In genomic region chr2:233831861-233832260, GRCh38 we compare ENCODE assay signal across 14 cellular contexts. TPM values are rescaled to one million over a fixed set of nuclear protein-coding genes. Genes with fewer than 3 reads are reported as not detected.
DNase-seq lines count a peak whose midpoint lies in the region; ATAC-seq, FAIRE-seq and TF ChIP-seq lines count a peak whose summit lies in the region.
"Had no signal": no experiment of that assay in that cellular context is flagged by ENCODE, and none has a peak within 500 bp of the region (broad histone marks: within the 10 kb centered on the region; RNA-seq: fewer than 3 reads in every experiment).

No MANE protein-coding gene starts in this region.

- H3K4me3 Mint-ChIP-seq in activated T-helper 1 cell treated with anti-CD3 and anti-CD28 coated beads, Interleukin-12 subunit alpha, Interleukin-12 subunit beta, Interleukin-2, Interleukin-4 antibody, amounts not matched to agents 30 ng/mL and 10 ng/mL and 1 ng/mL, durations not matched to agents 14 hours and 24 hours and 36 hours, result no peak overlapping the region

- TF ChIP-seq CTCF in HepG2 (CRISPR knock-in tag; IDR thresholded peaks at IDR 0.05), result no peak
- no peak for TF ChIP-seq CTCF in right lobe of liver (IDR thresholded peaks at IDR 0.05)
- TF ChIP-seq CTCF in RWPE2 (IDR thresholded peaks at IDR 0.05; ENCODE audit: poor library complexity, severe bottlenecking), result no peak

- TF ChIP-seq EP300 in HepG2 (IDR thresholded peaks at IDR 0.05; ENCODE audit: low read depth in 2 of 2, low read length in 2 of 2) (no peak), HepG2 (CRISPR knock-in tag; IDR thresholded peaks at IDR 0.05; ENCODE audit: borderline replicate concordance) (no peak)

- CTCF ChIA-PET in HepG2 (lab: Yijun Ruan, JAX; ENCODE audit: low intra/inter-chr PET ratio, low total read pairs), result no interaction called here

- H3K79me2 ChIP-seq in HepG2 (ENCODE audit: insufficient read depth, low read length), result peaks cover 2% of the 10 kb centered on the region

- H3K4me2 ChIP-seq in HepG2 (ENCODE audit: low read depth, low read length), result no peak overlapping the region

- H4K20me1 ChIP-seq in HepG2 (ENCODE audit: insufficient read depth, low read length), result no peaks in the 10 kb centered on the region

- BruUV-seq in HepG2 (replicated peaks; lab: Mats Ljungman, UMichigan), result no TSS peak

- POLR2A ChIA-PET in HepG2 (lab: Yijun Ruan, JAX), result interaction anchor here (0.6 kb wide), 1 partner anchor 87 kb away, joined by 4 read pairs; no protein-coding TSS in a partner anchor

- H3K27ac ChIP-seq in HepG2 (ENCODE audit: extremely low read length, insufficient read depth, low read length), result no peak overlapping the region
- no peak overlapping the region for H3K27ac ChIP-seq in right lobe of liver
- no peak overlapping the region for H3K27ac ChIP-seq in RWPE2 (ENCODE audit: poor library complexity, severe bottlenecking)
- no peak overlapping the region for H3K27ac ChIP-seq in SJCRH30
- H3K27ac ChIP-seq: SJSA1 had no signal

- H3K9me3 ChIP-seq in HepG2 (ENCODE audit: low read length), result no peaks in the 10 kb centered on the region
- H3K9me3 ChIP-seq in right lobe of liver, result no peaks in the 10 kb centered on the region
- no peaks in the 10 kb centered on the region for H3K9me3 ChIP-seq in RWPE2 (ENCODE audit: severe bottlenecking)
- no peaks in the 10 kb centered on the region for H3K9me3 ChIP-seq in SJCRH30 (replicated peaks)
- H3K9me3 ChIP-seq: SJSA1 had no signal

- no peak for FAIRE-seq in HepG2 (lab: Jason Lieb, UNC)

- intact Hi-C loops in HepG2 (cut with micrococcal nuclease; ENCODE audit: unreplicated experiment) (loop anchor here (10.0 kb wide), 1 partner anchor 387 kb away; no protein-coding TSS in a partner anchor), right lobe of liver (cut with DNase I) (no loop called here)
- intact Hi-C loops in activated T-helper 1 cell treated with anti-CD3 and anti-CD28 coated beads, Interleukin-12 subunit alpha, Interleukin-12 subunit beta, Interleukin-2, Interleukin-4 antibody, amounts not matched to agents 30 ng/mL and 10 ng/mL and 1 ng/mL, durations not matched to agents 14 hours and 24 hours and 36 hours (cut with micrococcal nuclease), result no loop called here

- H3K27ac Mint-ChIP-seq in activated T-helper 1 cell treated with anti-CD3 and anti-CD28 coated beads, Interleukin-12 subunit alpha, Interleukin-12 subunit beta, Interleukin-2, Interleukin-4 antibody, amounts not matched to agents 30 ng/mL and 10 ng/mL and 1 ng/mL, durations not matched to agents 14 hours and 24 hours and 36 hours, result no peak overlapping the region
- H3K27ac Mint-ChIP-seq: IgD-negative memory B cell had no signal

- DNase-seq in HepG2 (ENCODE audit: low spot score) (no peak), right lobe of liver (no peak), RWPE2 (ENCODE audit: low spot score) (peak; percentile 13), left lobe of liver (ENCODE audit: low spot score) (peak; percentile 33), NCI-H187 treated with DMSO at 0.1 percent for 48 hours (lab: John Stamatoyannopoulos, UW) (no peak), SJCRH30 (no peak)
- DNase-seq in activated T-helper 1 cell treated with anti-CD3 and anti-CD28 coated beads, Interleukin-12 subunit alpha, Interleukin-12 subunit beta, Interleukin-2, Interleukin-4 antibody, amounts not matched to agents 30 ng/mL and 10 ng/mL and 1 ng/mL, durations not matched to agents 14 hours and 24 hours and 36 hours (ENCODE audit: low spot score), result no peak
- DNase-seq: C1 segment of cervical spinal cord, H7, MV-4-11, NCI-H510A treated with DMSO at 0.1 percent for 48 hours had no signal

- H3K36me3 Mint-ChIP-seq in activated T-helper 1 cell treated with anti-CD3 and anti-CD28 coated beads, Interleukin-12 subunit alpha, Interleukin-12 subunit beta, Interleukin-2, Interleukin-4 antibody, amounts not matched to agents 30 ng/mL and 10 ng/mL and 1 ng/mL, durations not matched to agents 14 hours and 24 hours and 36 hours (ENCODE audit: low read depth), result peaks cover 21% of the 10 kb centered on the region

- no peaks in the 10 kb centered on the region for H3K27me3 ChIP-seq in HepG2 (ENCODE audit: control insufficient read depth in 1 of 2, insufficient read depth in 2 of 2, low read length in 2 of 2)
- H3K27me3 ChIP-seq in right lobe of liver, result no peaks in the 10 kb centered on the region
- H3K27me3 ChIP-seq in RWPE2 (ENCODE audit: insufficient read depth, poor library complexity, severe bottlenecking), result no peaks in the 10 kb centered on the region
- no peaks in the 10 kb centered on the region for H3K27me3 ChIP-seq in SJCRH30
- H3K27me3 ChIP-seq: SJSA1 had no signal

- H3K36me3 ChIP-seq in HepG2 (replicated peaks in 1 of 2; ENCODE audit: control insufficient read depth in 1 of 2, insufficient read depth in 2 of 2, low read length in 2 of 2), result peaks cover 11 to 20% of the 10 kb centered on the region in 2 experiments
- no peaks in the 10 kb centered on the region for H3K36me3 ChIP-seq in right lobe of liver
- peaks cover 25% of the 10 kb centered on the region for H3K36me3 ChIP-seq in RWPE2 (ENCODE audit: low read depth)
- H3K36me3 ChIP-seq in SJCRH30, result peaks cover 28% of the 10 kb centered on the region

- no peaks in the 10 kb centered on the region for H3K4me1 ChIP-seq in HepG2 (ENCODE audit: insufficient read depth, low read length)
- peaks cover 0 to 3% (median 0%) of the 10 kb centered on the region in 4 donors for H3K4me1 ChIP-seq in right lobe of liver
- no peaks in the 10 kb centered on the region for H3K4me1 ChIP-seq in RWPE2 (ENCODE audit: insufficient read depth, poor library complexity, severe bottlenecking)
- H3K4me1 ChIP-seq in SJCRH30, result no peaks in the 10 kb centered on the region

- TF ChIP-seq POLR2A in HepG2 (IDR thresholded peaks at IDR 0.05; ENCODE audit: insufficient read depth in 1 of 2, low read depth in 2 of 2, low read length in 2 of 2) (no peak), right lobe of liver (IDR thresholded peaks at IDR 0.05) (no peak)

- 96% methylated on average over 6 of the region's 6 CpGs for WGBS in HepG2 (ENCODE audit: low lambda C conversion rate)
- WGBS in right lobe of liver (ENCODE audit: insufficient coverage, low coverage, low lambda C conversion rate, missing lambda C conversion rate), result 96% methylated on average over 6 of the region's 6 CpGs

- H3K9ac ChIP-seq in HepG2 (ENCODE audit: insufficient read depth, low read depth, low read length), result no peak overlapping the region

- no peaks in the 10 kb centered on the region for H3K27me3 Mint-ChIP-seq in activated T-helper 1 cell treated with anti-CD3 and anti-CD28 coated beads, Interleukin-12 subunit alpha, Interleukin-12 subunit beta, Interleukin-2, Interleukin-4 antibody, amounts not matched to agents 30 ng/mL and 10 ng/mL and 1 ng/mL, durations not matched to agents 14 hours and 24 hours and 36 hours (ENCODE audit: insufficient read depth)
- H3K27me3 Mint-ChIP-seq: IgD-negative memory B cell had no signal

- no peaks in the 10 kb centered on the region for H3K9me3 Mint-ChIP-seq in activated T-helper 1 cell treated with anti-CD3 and anti-CD28 coated beads, Interleukin-12 subunit alpha, Interleukin-12 subunit beta, Interleukin-2, Interleukin-4 antibody, amounts not matched to agents 30 ng/mL and 10 ng/mL and 1 ng/mL, durations not matched to agents 14 hours and 24 hours and 36 hours
- H3K9me3 Mint-ChIP-seq: IgD-negative memory B cell had no signal

- no peaks in the 10 kb centered on the region for H3K4me1 Mint-ChIP-seq in activated T-helper 1 cell treated with anti-CD3 and anti-CD28 coated beads, Interleukin-12 subunit alpha, Interleukin-12 subunit beta, Interleukin-2, Interleukin-4 antibody, amounts not matched to agents 30 ng/mL and 10 ng/mL and 1 ng/mL, durations not matched to agents 14 hours and 24 hours and 36 hours (ENCODE audit: low read depth)

- in situ Hi-C loops in HepG2 (cut with HindIII; ENCODE audit: extremely low pct_ligation_motif_present, low pct_unique_long_range_greater_than_20kb), result loop anchor here (25.0 kb wide), 1 partner anchor 520 kb away; the partner anchor contains the start of gene SAG

- H2AFZ ChIP-seq in HepG2 (ENCODE audit: low read length), result no peak overlapping the region

- H3K4me3 ChIP-seq in HepG2 (replicated peaks in 1 of 3; ENCODE audit: insufficient read depth in 1 of 3, low read depth in 2 of 3, low read length in 3 of 3), result no peak overlapping the region
- no peak overlapping the region for H3K4me3 ChIP-seq in right lobe of liver
- no peak overlapping the region for H3K4me3 ChIP-seq in RWPE2 (ENCODE audit: severe bottlenecking)
- H3K4me3 ChIP-seq in SJCRH30, result no peak overlapping the region
- H3K4me3 ChIP-seq: SJSA1 had no signal

- ATAC-seq in HepG2 (no peak), right lobe of liver (no peak), RWPE2 (ENCODE audit: low read depth) (no peak), left lobe of liver (no peak), HG03439 (IDR thresholded peaks at IDR 0.05; ENCODE audit: unreplicated experiment) (no peak)

- TF ChIP-seq RAD21 in HepG2 (CRISPR knock-in tag; IDR thresholded peaks at IDR 0.05), result no peak

RNA-seq across cellular contexts. Expression of gene HJURP, which starts 22.5 kb away (rescaled TPM):
- total RNA-seq in HepG2 (2016; rRNA removed; fragmentation: Illumina TruSeq; extraction: Trizol) (36.3 and 45.9 TPM in 2 replicates), right lobe of liver (1 to 10 TPM in 3 of 6 experiments, under 1 TPM in 3; 0.27 to 2.5 (median 0.89) TPM), left lobe of liver (0.50 TPM)
- 12.1 and 14.1 TPM in 2 replicates for total RNA-seq in HepG2 (2016; cell fraction: cytosol; rRNA removed; fragmentation: Illumina TruSeq; extraction: Trizol; ENCODE audit: low read depth)
- total RNA-seq in HepG2 (2016; cell fraction: insoluble cytoplasmic fraction; rRNA removed; fragmentation: Illumina TruSeq; extraction: Trizol), result 35.1 and 51.2 TPM in 2 replicates
- total RNA-seq in HepG2 (2016; cell fraction: membrane; rRNA removed; fragmentation: Illumina TruSeq; extraction: Trizol), result 26.8 and 29.4 TPM in 2 replicates
- total RNA-seq in HepG2 (2016; cell fraction: nucleus; rRNA removed; fragmentation: Illumina TruSeq; extraction: Trizol), result 33.4 and 36.8 TPM in 2 replicates
- 26.0 and 43.9 TPM in 2 replicates for polyA plus RNA-seq in HepG2 (2011; rRNA removed)
- 14.5 and 27.5 TPM in 2 replicates for polyA plus RNA-seq in HepG2 (2011; cell fraction: cytosol; rRNA removed)
- 39.6 and 70.3 TPM in 2 replicates for polyA plus RNA-seq in HepG2 (2011; cell fraction: nucleus; rRNA removed)
- 7.6 and 21.0 TPM in 2 replicates for polyA plus RNA-seq in HepG2 (2012)
- 2.9 and 3.6 TPM in 2 replicates for polyA plus RNA-seq in HepG2 (2016; cell fraction: cytosol; fragmentation: Illumina TruSeq; extraction: Trizol; ENCODE audit: low read depth)
- 43.4 and 45.0 TPM in 2 replicates for polyA plus RNA-seq in HepG2 (2016; cell fraction: insoluble cytoplasmic fraction; fragmentation: Illumina TruSeq; extraction: Trizol; ENCODE audit: low read depth)
- polyA plus RNA-seq in HepG2 (2016; cell fraction: membrane; fragmentation: Illumina TruSeq; extraction: Trizol; ENCODE audit: low read depth), result 5.8 and 7.3 TPM in 2 replicates
- polyA plus RNA-seq in HepG2 (2016; cell fraction: nucleus; fragmentation: Illumina TruSeq; extraction: Trizol; ENCODE audit: insufficient read depth, low read depth), result 88.1 and 90.3 TPM in 2 replicates
- polyA minus RNA-seq in HepG2 (2011; rRNA and poly(A)+ RNA removed; ENCODE audit: low replicate concordance), result 91.3 and 113 TPM in 2 replicates
- polyA minus RNA-seq in HepG2 (2011; cell fraction: cytosol; rRNA and poly(A)+ RNA removed), result 17.1 and 31.6 TPM in 2 replicates
- 19.5 and 34.5 TPM in 2 replicates for polyA minus RNA-seq in HepG2 (2011; cell fraction: nucleus; rRNA and poly(A)+ RNA removed)
- total RNA-seq in activated T-helper 1 cell treated with anti-CD3 and anti-CD28 coated beads, Interleukin-12 subunit alpha, Interleukin-12 subunit beta, Interleukin-2, Interleukin-4 antibody, amounts not matched to agents 30 ng/mL and 10 ng/mL and 1 ng/mL, durations not matched to agents 14 hours and 24 hours and 36 hours, result 38.2 and 40.4 TPM in 2 replicates
- 86.1 and 90.8 TPM in 2 replicates for total RNA-seq in SJCRH30 (2014; rRNA removed; shearing (Covaris generic))
- polyA plus RNA-seq: IgD-negative memory B cell had no signal

RNA-seq across cellular contexts. Expression of gene MROH2A, which starts 53.7 kb away (rescaled TPM):
- 0.04 TPM in 1 of 2 replicates, not detected in the other for total RNA-seq in HepG2 (2016; rRNA removed; fragmentation: Illumina TruSeq; extraction: Trizol)
- not detected in 2 replicates for total RNA-seq in HepG2 (2016; cell fraction: cytosol; rRNA removed; fragmentation: Illumina TruSeq; extraction: Trizol; ENCODE audit: low read depth)
- not detected in 2 replicates for total RNA-seq in HepG2 (2016; cell fraction: insoluble cytoplasmic fraction; rRNA removed; fragmentation: Illumina TruSeq; extraction: Trizol)
- not detected in 2 replicates for total RNA-seq in HepG2 (2016; cell fraction: membrane; rRNA removed; fragmentation: Illumina TruSeq; extraction: Trizol)
- not detected in 2 replicates for total RNA-seq in HepG2 (2016; cell fraction: nucleus; rRNA removed; fragmentation: Illumina TruSeq; extraction: Trizol)
- polyA plus RNA-seq in HepG2 (2011; rRNA removed), result 0.03 and 0.07 TPM in 2 replicates
- polyA plus RNA-seq in HepG2 (2011; cell fraction: cytosol; rRNA removed), result not detected in 2 replicates
- 0.03 and 0.33 TPM in 2 replicates for polyA plus RNA-seq in HepG2 (2011; cell fraction: nucleus; rRNA removed)
- polyA plus RNA-seq in HepG2 (2012), result not detected in 2 replicates
- not detected in 2 replicates for polyA plus RNA-seq in HepG2 (2016; cell fraction: cytosol; fragmentation: Illumina TruSeq; extraction: Trizol; ENCODE audit: low read depth)
- polyA plus RNA-seq in HepG2 (2016; cell fraction: insoluble cytoplasmic fraction; fragmentation: Illumina TruSeq; extraction: Trizol; ENCODE audit: low read depth), result not detected in 2 replicates
- not detected in 2 replicates for polyA plus RNA-seq in HepG2 (2016; cell fraction: membrane; fragmentation: Illumina TruSeq; extraction: Trizol; ENCODE audit: low read depth)
- not detected in 2 replicates for polyA plus RNA-seq in HepG2 (2016; cell fraction: nucleus; fragmentation: Illumina TruSeq; extraction: Trizol; ENCODE audit: insufficient read depth, low read depth)
- polyA minus RNA-seq in HepG2 (2011; rRNA and poly(A)+ RNA removed; ENCODE audit: low replicate concordance), result not detected in 2 replicates
- polyA minus RNA-seq in HepG2 (2011; cell fraction: cytosol; rRNA and poly(A)+ RNA removed), result not detected in 2 replicates
- polyA minus RNA-seq in HepG2 (2011; cell fraction: nucleus; rRNA and poly(A)+ RNA removed), result 0.12 TPM in 1 of 2 replicates, not detected in the other
- total RNA-seq in right lobe of liver, result 1 to 10 TPM in 4 of 6 experiments, under 1 TPM in 2; 0.49 to 7.6 (median 2.0) TPM
- 6.6 TPM for total RNA-seq in left lobe of liver
- not detected in 2 replicates for total RNA-seq in activated T-helper 1 cell treated with anti-CD3 and anti-CD28 coated beads, Interleukin-12 subunit alpha, Interleukin-12 subunit beta, Interleukin-2, Interleukin-4 antibody, amounts not matched to agents 30 ng/mL and 10 ng/mL and 1 ng/mL, durations not matched to agents 14 hours and 24 hours and 36 hours
- total RNA-seq in SJCRH30 (2014; rRNA removed; shearing (Covaris generic)), result not detected in 2 replicates
- total RNA-seq: H7, SJSA1 had no signal
- polyA plus RNA-seq: IgD-negative memory B cell had no signal

Comparison
In these comparisons a context has a peak if more than half of its experiments do, and no peak if none do; other contexts are left out.
1. DNase-seq: peak in RWPE2 (single experiment) and left lobe of liver (single experiment); none in HepG2 (single experiment), right lobe of liver (0 of 3), activated T-helper 1 cell treated with anti-CD3 and anti-CD28 coated beads, Interleukin-12 subunit alpha, Interleukin-12 subunit beta, Interleukin-2, Interleukin-4 antibody, amounts not matched to agents 30 ng/mL and 10 ng/mL and 1 ng/mL, durations not matched to agents 14 hours and 24 hours and 36 hours (single experiment), NCI-H187 treated with DMSO at 0.1 percent for 48 hours (single experiment) and SJCRH30 (0 of 2).